8 cellular contexts compared by ENCODE assay signal in the genomic region with DNA sequence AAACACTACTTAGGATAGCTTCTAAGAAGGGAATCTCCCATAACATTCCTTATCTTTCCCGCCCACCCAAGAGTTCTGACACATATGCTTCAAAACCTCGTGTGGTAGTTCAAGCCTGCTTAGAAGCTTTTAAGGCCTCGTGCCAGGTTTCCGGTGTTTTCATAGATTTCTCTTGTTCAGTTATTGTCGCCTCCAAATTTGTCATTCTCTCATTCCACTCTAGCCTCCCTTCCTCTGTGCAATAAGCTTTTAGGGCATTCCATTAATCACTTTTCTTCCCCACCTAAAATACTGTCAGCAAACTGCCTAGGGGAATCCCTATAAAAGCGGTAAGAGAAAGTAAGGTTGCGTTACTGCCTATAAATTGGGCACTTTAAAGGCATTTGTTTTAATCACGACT. TPM values are rescaled to one million over a fixed set of nuclear protein-coding genes. Genes with fewer than 3 reads are reported as not detected.
DNase-seq lines count a peak whose midpoint lies in the region; ATAC-seq and TF ChIP-seq lines count a peak whose summit lies in the region.

No MANE protein-coding gene starts in this region.

- no peaks in the 10 kb centered on the region for H3K79me2 ChIP-seq in Karpas-422 (ENCODE audit: low read length)
- peaks cover 25% of the 10 kb centered on the region for H3K79me2 ChIP-seq in neural progenitor cell (ENCODE audit: low read depth)

- peaks cover 29% of the 10 kb centered on the region for H3K4me1 ChIP-seq in CD4-positive, alpha-beta memory T cell (ENCODE audit: insufficient read depth, low read length)
- H3K4me1 ChIP-seq in Karpas-422 (ENCODE audit: low read length) (peaks cover 47% of the 10 kb centered on the region), ectodermal cell (ENCODE audit: control insufficient read depth, insufficient read depth, low read length) (peaks cover 6% of the 10 kb centered on the region), neural progenitor cell (peaks cover 5% of the 10 kb centered on the region)

- ATAC-seq in HG03045 (IDR thresholded peaks at IDR 0.05; ENCODE audit: unreplicated experiment) (no peak), GM21737 (IDR thresholded peaks at IDR 0.05; ENCODE audit: unreplicated experiment) (no peak)

- no peak overlapping the region for H3K4me3 Mint-ChIP-seq in CD4-positive, alpha-beta memory T cell
- H3K4me3 Mint-ChIP-seq in neural progenitor cell (no peak overlapping the region), CD14-positive monocyte (no peak overlapping the region)

- peaks cover 2 to 8% of the 10 kb centered on the region in 2 donors for H3K36me3 Mint-ChIP-seq in CD4-positive, alpha-beta memory T cell
- H3K36me3 Mint-ChIP-seq in neural progenitor cell (peaks cover 4% of the 10 kb centered on the region), CD14-positive monocyte (peaks cover 7 to 8% of the 10 kb centered on the region in 2 donors)

- peaks cover 0 to 7% (median 0%) of the 10 kb centered on the region in 8 donors for H3K9me3 Mint-ChIP-seq in CD4-positive, alpha-beta memory T cell
- H3K9me3 Mint-ChIP-seq in neural progenitor cell (no peaks in the 10 kb centered on the region), CD14-positive monocyte (peaks cover 0 to 12% (median 4%) of the 10 kb centered on the region in 7 donors)

- H3K27me3 ChIP-seq in CD4-positive, alpha-beta memory T cell (ENCODE audit: insufficient read depth, low read length), result no peaks in the 10 kb centered on the region
- no peaks in the 10 kb centered on the region for H3K27me3 ChIP-seq in Karpas-422 (ENCODE audit: low read length)
- no peaks in the 10 kb centered on the region for H3K27me3 ChIP-seq in ectodermal cell (ENCODE audit: control insufficient read depth, insufficient read depth, low read length, poor library complexity, severe bottlenecking)
- no peaks in the 10 kb centered on the region for H3K27me3 ChIP-seq in neural progenitor cell

- CTCF ChIA-PET in CD4-positive, alpha-beta memory T cell (lab: Charles Lee; ENCODE audit: partially characterized antibody), result interaction anchor here (0.9 to 5.7 kb wide), 13 partner anchors 9 to 565 kb away, joined by 3 to 51 read pairs (median 8); a partner anchor contains a TSS

- H3K27ac Mint-ChIP-seq in CD4-positive, alpha-beta memory T cell, result no peak overlapping the region
- H3K27ac Mint-ChIP-seq in neural progenitor cell (no peak overlapping the region), CD14-positive monocyte (no peak overlapping the region)

- H2AFZ ChIP-seq in Karpas-422 (ENCODE audit: low read length) (peak overlapping the region; percentile 61; the same call in 1 of the 2 replicates), neural progenitor cell (replicated peaks) (peak overlapping the region; percentile 86)

- H3K9me2 ChIP-seq in Karpas-422 (replicated peaks; ENCODE audit: insufficient read depth, low read length), result no peaks in the 10 kb centered on the region

- intact Hi-C loops in CD4-positive, alpha-beta memory T cell (cut with micrococcal nuclease), result loop anchor here (1.0 to 10.0 kb wide), 15 partner anchors 8 to 1331 kb away; a partner anchor contains a TSS
- intact Hi-C loops in CD14-positive monocyte (cut with micrococcal nuclease), result loop anchor here in 1 of 2 donors (10.0 kb wide), 1 partner anchor 1019 kb away; a partner anchor contains a TSS

- H3K27me3 Mint-ChIP-seq in CD4-positive, alpha-beta memory T cell, result no peaks in the 10 kb centered on the region
- no peaks in the 10 kb centered on the region for H3K27me3 Mint-ChIP-seq in neural progenitor cell (ENCODE audit: insufficient read depth, low read depth)
- peaks cover 3 to 9% (median 4%) of the 10 kb centered on the region in 3 donors for H3K27me3 Mint-ChIP-seq in CD14-positive monocyte (ENCODE audit: low read depth in 3 of 3)

- H3K9ac ChIP-seq in Karpas-422 (ENCODE audit: low read length), result peak overlapping the region; percentile 77
- peak overlapping the region; percentile 73 for H3K9ac ChIP-seq in neural progenitor cell

- H3K4me2 ChIP-seq in Karpas-422 (ENCODE audit: low read depth, low read length, poor library complexity, severe bottlenecking) (peak overlapping the region; percentile 88), neural progenitor cell (peak overlapping the region; percentile 81)

- H4K20me1 ChIP-seq in Karpas-422 (ENCODE audit: insufficient read depth, low read depth, low read length) (no peaks in the 10 kb centered on the region), neural progenitor cell (ENCODE audit: low read depth) (no peaks in the 10 kb centered on the region)

- no peaks in the 10 kb centered on the region for H3K36me3 ChIP-seq in CD4-positive, alpha-beta memory T cell (ENCODE audit: insufficient read depth, low read length)
- H3K36me3 ChIP-seq in Karpas-422 (ENCODE audit: insufficient read depth, low read length), result no peaks in the 10 kb centered on the region
- H3K36me3 ChIP-seq in ectodermal cell (ENCODE audit: control insufficient read depth, insufficient read depth, low read length), result no peaks in the 10 kb centered on the region
- H3K36me3 ChIP-seq in neural progenitor cell, result no peaks in the 10 kb centered on the region

- POLR2A ChIA-PET in CD4-positive, alpha-beta memory T cell (lab: Charles Lee; ENCODE audit: partially characterized antibody), result interaction anchor here (0.8 to 8.0 kb wide), 22 partner anchors 11 to 1564 kb away, joined by 3 to 119 read pairs (median 6); a partner anchor contains a TSS

- H3K4me1 Mint-ChIP-seq in CD4-positive, alpha-beta memory T cell, result peaks cover 15 to 21% (median 18%) of the 10 kb centered on the region in 4 donors
- H3K4me1 Mint-ChIP-seq in neural progenitor cell (peaks cover 5% of the 10 kb centered on the region), CD14-positive monocyte (peaks cover 4% of the 10 kb centered on the region)

- no peak for TF ChIP-seq CTCF in neural progenitor cell (IDR thresholded peaks at IDR 0.05)
- no peak for TF ChIP-seq CTCF in CD14-positive monocyte (IDR thresholded peaks at IDR 0.05)

- H3F3A ChIP-seq in neural progenitor cell (ENCODE audit: low read depth), result no peaks in the 10 kb centered on the region

- H3K4me3 ChIP-seq in CD4-positive, alpha-beta memory T cell (ENCODE audit: low read length in 2 of 2), result peak overlapping the region; percentile 66 to 68
- H3K4me3 ChIP-seq in Karpas-422 (ENCODE audit: low read length) (peak overlapping the region; percentile 75), ectodermal cell (ENCODE audit: insufficient read depth, low read depth, low read length) (peak overlapping the region; percentile 61), neural progenitor cell (peak overlapping the region; percentile 78)

- DNase-seq in CD4-positive, alpha-beta memory T cell, result peak in 1 of 5 donors; percentile 46
- DNase-seq in Karpas-422 (peak; percentile 59), neural progenitor cell (ENCODE audit: low spot score) (no peak), HuH-7 (ENCODE audit: low spot score) (no peak), CD14-positive monocyte (ENCODE audit: low spot score) (no peak)

- H3K9me3 ChIP-seq in CD4-positive, alpha-beta memory T cell (ENCODE audit: control insufficient read depth in 1 of 2, low read length in 2 of 2), result no peaks in the 10 kb centered on the region
- H3K9me3 ChIP-seq in Karpas-422 (ENCODE audit: low read length), result no peaks in the 10 kb centered on the region
- H3K9me3 ChIP-seq in ectodermal cell (ENCODE audit: control insufficient read depth, low read length), result no peaks in the 10 kb centered on the region
- no peaks in the 10 kb centered on the region for H3K9me3 ChIP-seq in neural progenitor cell (ENCODE audit: low read depth)

- 22% methylated on average over 8 of the region's 8 CpGs for WGBS in ectodermal cell, 2 experiments

- H3K27ac ChIP-seq in CD4-positive, alpha-beta memory T cell (ENCODE audit: low read depth, low read length), result peak overlapping the region; percentile 84
- H3K27ac ChIP-seq in Karpas-422 (ENCODE audit: low read length) (peak overlapping the region; percentile 40; the same call in 1 of the 2 replicates), ectodermal cell (ENCODE audit: insufficient read depth, low read depth, low read length, poor library complexity, severe bottlenecking) (no peak overlapping the region), neural progenitor cell (no peak overlapping the region)

RNA-seq across cellular contexts. Expression of a gene that starts 0.7 kb away (rescaled TPM):
- 10 to 100 TPM; 13.7 to 14.7 TPM for total RNA-seq in CD4-positive, alpha-beta memory T cell
- polyA plus RNA-seq in CD4-positive, alpha-beta memory T cell, result 10 to 100 TPM; 22.1 to 27.8 TPM
- 4.2 and 11.1 TPM in 2 replicates for total RNA-seq in Karpas-422 (2014; rRNA removed; shearing (Covaris generic); ENCODE audit: low replicate concordance)
- polyA plus RNA-seq in ectodermal cell (2013, experiment 1 of 4), result 22.9 TPM
- 27.2 TPM for polyA plus RNA-seq in ectodermal cell (2013, experiment 2 of 4)
- polyA plus RNA-seq in ectodermal cell (2013, experiment 3 of 4), result 22.8 TPM
- 24.2 TPM for polyA plus RNA-seq in ectodermal cell (2013, experiment 4 of 4)
- 25.5 and 49.7 TPM in 2 replicates for total RNA-seq in neural progenitor cell (ENCODE audit: low replicate concordance)
- polyA plus RNA-seq in CD14-positive monocyte, result 10 to 100 TPM; 18.4 to 20.6 TPM

Comparison
In these comparisons a context has a peak if more than half of its experiments do, and no peak if none do; other contexts are left out.
1. H3K27ac ChIP-seq: peak in CD4-positive, alpha-beta memory T cell (single experiment) and Karpas-422 (single experiment); none in ectodermal cell (single experiment) and neural progenitor cell (single experiment).
2. Peak in every context shown above with its lines, with median percentiles within 50 percentile points of each other: H3K4me3 ChIP-seq.